Comparison of ENCODE assay signal across 20 cellular contexts in genomic region chr9:111986035-111986556, GRCh38.
DNase-seq lines count a peak whose midpoint lies in the region; ATAC-seq and TF ChIP-seq lines count a peak whose summit lies in the region.
"Had no signal": no experiment of that assay in that cellular context is flagged by ENCODE, and none has a peak within 500 bp of the region (broad histone marks: within the 10 kb centered on the region; RNA-seq: fewer than 3 reads in every experiment).

No MANE protein-coding gene starts in this region.

- no peak for TF ChIP-seq EP300 in transverse colon (IDR thresholded peaks at IDR 0.05; ENCODE audit: low read depth)

- H3K9me3 ChIP-seq in transverse colon (peaks cover 0 to 5% of the 10 kb centered on the region in 2 donors), vagina (no peaks in the 10 kb centered on the region)
- H3K9me3 ChIP-seq: colonic mucosa, thoracic aorta had no signal

- H3K27ac Mint-ChIP-seq in activated naive CD4-positive, alpha-beta T cell treated with anti-CD3 and anti-CD28 coated beads, Interleukin-2, amount 50 U/mL, for 24 hours, result no peak overlapping the region
- H3K27ac Mint-ChIP-seq in activated naive CD8-positive, alpha-beta T cell treated with anti-CD3 and anti-CD28 coated beads, Interleukin-2, amount 10 ng/mL, durations not matched to agents 7 days and 5 days, result peak overlapping the region; percentile 63
- H3K27ac Mint-ChIP-seq: T-helper 1 cell treated with Interleukin-12 subunit alpha and Interleukin-12 subunit beta and Interleukin-4 antibody, amounts not matched to agents 30 μg/mL and 1 μg/mL, for 36 hours had no signal

- ATAC-seq in activated naive CD8-positive, alpha-beta T cell treated with anti-CD3 and anti-CD28 coated beads, Interleukin-2, amount 10 ng/mL, durations not matched to agents 7 days and 5 days (ENCODE audit: low read depth), result peak; percentile 30
- peak; percentile 34 for ATAC-seq in left lobe of liver
- ATAC-seq: A549, foreskin keratinocyte had no signal

- TF ChIP-seq CTCF in transverse colon (IDR thresholded peaks at IDR 0.05) (no peak), vagina (IDR thresholded peaks at IDR 0.05) (no peak)

- H3K36me3 ChIP-seq in transverse colon (no peaks in the 10 kb centered on the region), vagina (no peaks in the 10 kb centered on the region)
- H3K36me3 ChIP-seq: colonic mucosa, thoracic aorta had no signal

- DNase-seq in activated naive CD4-positive, alpha-beta T cell (lab: John Stamatoyannopoulos, UW), result no peak
- no peak for DNase-seq in activated naive CD8-positive, alpha-beta T cell treated with anti-CD3 and anti-CD28 coated beads, Interleukin-2, amount 10 ng/mL, durations not matched to agents 7 days and 5 days
- DNase-seq in left lobe of liver (ENCODE audit: low spot score) (no peak), transverse colon (no peak), vagina (ENCODE audit: extremely low spot score in 2 of 2) (no peak), NCI-H748 (lab: John Stamatoyannopoulos, UW; ENCODE audit: unreplicated experiment) (no peak)
- no peak for DNase-seq in activated CD4-positive, alpha-beta T cell treated with anti-CD3 and anti-CD28 coated beads for 1 hour
- DNase-seq: activated CD4-positive, alpha-beta T cell treated with anti-CD3 and anti-CD28 coated beads, Interleukin-2, amount 50 U/mL, for 4 hours; activated naive CD4-positive, alpha-beta T cell treated with anti-CD3 and anti-CD28 coated beads, Interleukin-2, amount 10 ng/mL, durations not matched to agents 7 days and 5 days; colonic mucosa; foreskin keratinocyte; islet precursor cell; NCI-H1092; NCI-H226; PC-9 had no signal

- no peaks in the 10 kb centered on the region for H3K9me3 Mint-ChIP-seq in activated naive CD4-positive, alpha-beta T cell treated with anti-CD3 and anti-CD28 coated beads, Interleukin-2, amount 50 U/mL, for 24 hours
- peaks cover 2% of the 10 kb centered on the region for H3K9me3 Mint-ChIP-seq in activated naive CD8-positive, alpha-beta T cell treated with anti-CD3 and anti-CD28 coated beads, Interleukin-2, amount 10 ng/mL, durations not matched to agents 7 days and 5 days
- H3K9me3 Mint-ChIP-seq: activated naive CD4-positive, alpha-beta T cell treated with anti-CD3 and anti-CD28 coated beads, Interleukin-2, amount 10 ng/mL, durations not matched to agents 7 days and 5 days; T-helper 1 cell treated with Interleukin-12 subunit alpha and Interleukin-12 subunit beta and Interleukin-4 antibody, amounts not matched to agents 30 μg/mL and 1 μg/mL, for 36 hours had no signal

- H3K27me3 ChIP-seq in transverse colon (no peaks in the 10 kb centered on the region), vagina (no peaks in the 10 kb centered on the region)
- H3K27me3 ChIP-seq: colonic mucosa, foreskin keratinocyte had no signal

- H3K4me1 Mint-ChIP-seq in activated naive CD4-positive, alpha-beta T cell treated with anti-CD3 and anti-CD28 coated beads, Interleukin-2, amount 50 U/mL, for 24 hours, result peaks cover 34% of the 10 kb centered on the region
- peaks cover 32% of the 10 kb centered on the region for H3K4me1 Mint-ChIP-seq in activated naive CD8-positive, alpha-beta T cell treated with anti-CD3 and anti-CD28 coated beads, Interleukin-2, amount 10 ng/mL, durations not matched to agents 7 days and 5 days

- H3K4me3 ChIP-seq in transverse colon (no peak overlapping the region), vagina (no peak overlapping the region)
- H3K4me3 ChIP-seq: A549, colonic mucosa, PC-9, smooth muscle cell, thoracic aorta had no signal

- WGBS in transverse colon (ENCODE audit: low coverage in 1 of 2), 2 donors, result 55 to 56% methylated on average over 5 to 6 of the region's 6 CpGs

- H3K4me1 ChIP-seq in transverse colon, result peaks cover 0 to 11% (median 0%) of the 10 kb centered on the region in 4 donors
- H3K4me1 ChIP-seq in vagina, result peaks cover 10% of the 10 kb centered on the region
- H3K4me1 ChIP-seq: A549, colonic mucosa, foreskin keratinocyte had no signal

- H3K27me3 Mint-ChIP-seq in activated naive CD4-positive, alpha-beta T cell treated with anti-CD3 and anti-CD28 coated beads, Interleukin-2, amount 50 U/mL, for 24 hours, result no peaks in the 10 kb centered on the region
- H3K27me3 Mint-ChIP-seq in activated naive CD8-positive, alpha-beta T cell treated with anti-CD3 and anti-CD28 coated beads, Interleukin-2, amount 10 ng/mL, durations not matched to agents 7 days and 5 days, result no peaks in the 10 kb centered on the region

- no peaks in the 10 kb centered on the region for H3K36me3 Mint-ChIP-seq in activated naive CD4-positive, alpha-beta T cell treated with anti-CD3 and anti-CD28 coated beads, Interleukin-2, amount 50 U/mL, for 24 hours
- peaks cover 2% of the 10 kb centered on the region for H3K36me3 Mint-ChIP-seq in activated naive CD8-positive, alpha-beta T cell treated with anti-CD3 and anti-CD28 coated beads, Interleukin-2, amount 10 ng/mL, durations not matched to agents 7 days and 5 days
- H3K36me3 Mint-ChIP-seq: activated naive CD4-positive, alpha-beta T cell treated with anti-CD3 and anti-CD28 coated beads, Interleukin-2, amount 10 ng/mL, durations not matched to agents 7 days and 5 days had no signal

- H3K27ac ChIP-seq in transverse colon (peak overlapping the region in 3 of 4 donors; percentile 12 to 36 (median 21)), vagina (no peak overlapping the region)
- H3K27ac ChIP-seq: A549, colonic mucosa, foreskin keratinocyte, PC-9, thoracic aorta had no signal

- TF ChIP-seq POLR2A in transverse colon (IDR thresholded peaks at IDR 0.05) (no peak), vagina (IDR thresholded peaks at IDR 0.05) (no peak)

- in situ Hi-C loops in transverse colon (cut with MboI; ENCODE audit: low pct_ligation_motif_present in 1 of 4, low pct_unique_long_range_greater_than_20kb in 1 of 4, low sequenced_read_pairs in 3 of 4), result no loop called here

- H3K4me3 Mint-ChIP-seq in activated naive CD4-positive, alpha-beta T cell treated with anti-CD3 and anti-CD28 coated beads, Interleukin-2, amount 50 U/mL, for 24 hours, result peak overlapping the region; percentile 6
- peak overlapping the region; percentile 47 for H3K4me3 Mint-ChIP-seq in activated naive CD8-positive, alpha-beta T cell treated with anti-CD3 and anti-CD28 coated beads, Interleukin-2, amount 10 ng/mL, durations not matched to agents 7 days and 5 days
- H3K4me3 Mint-ChIP-seq: activated naive CD4-positive, alpha-beta T cell treated with anti-CD3 and anti-CD28 coated beads, Interleukin-2, amount 10 ng/mL, durations not matched to agents 7 days and 5 days; T-helper 1 cell treated with Interleukin-12 subunit alpha and Interleukin-12 subunit beta and Interleukin-4 antibody, amounts not matched to agents 30 μg/mL and 1 μg/mL, for 36 hours had no signal

- POLR2A ChIA-PET in activated naive CD8-positive, alpha-beta T cell treated with anti-CD3 and anti-CD28 coated beads, Interleukin-2, amount 10 ng/mL, durations not matched to agents 7 days and 5 days (lab: Charles Lee), result interaction anchor here (0.7 to 1.3 kb wide), 7 partner anchors 16 to 89 kb away, joined by 3 to 7 read pairs (median 4); partner anchors contain the start of gene UGCG

- intact Hi-C loops in transverse colon (cut with DNase I; ENCODE audit: low total_unique reads), result no loop called here
- intact Hi-C loops in vagina (cut with DNase I), result no loop called here
